Comparison of ENCODE assay signal across 22 cellular contexts in genomic region chr17:80223142-80223815, GRCh38. TPM values are rescaled to one million over a fixed set of nuclear protein-coding genes. Genes with fewer than 3 reads are reported as not detected.
A peak's percentile ranks its signal among the peaks of the same experiment; 100 is the strongest.
DNase-seq lines count a peak whose midpoint lies in the region; ATAC-seq, FAIRE-seq and TF ChIP-seq lines count a peak whose summit lies in the region.
"Had no signal": no experiment of that assay in that cellular context is flagged by ENCODE, and none has a peak within 500 bp of the region (broad histone marks: within the 10 kb centered on the region; RNA-seq: fewer than 3 reads in every experiment).

No MANE protein-coding gene starts in this region.

- no peak overlapping the region for H3K4me2 ChIP-seq in HepG2 (ENCODE audit: low read depth, low read length)

- WGBS in HepG2 (ENCODE audit: low lambda C conversion rate) = 98% methylated on average over 18 of the region's 18 CpGs
- 79% methylated on average over 8 of the region's 18 CpGs for WGBS in right lobe of liver (ENCODE audit: insufficient coverage, low coverage, low lambda C conversion rate, missing lambda C conversion rate)
- 85 to 91% methylated on average over 16 to 18 of the region's 18 CpGs for WGBS in tibial nerve, 2 donors

- in situ Hi-C loops in HepG2 (cut with HindIII; ENCODE audit: extremely low pct_ligation_motif_present, low pct_unique_long_range_greater_than_20kb) = no loop called here

- H3K9ac ChIP-seq in HepG2 (ENCODE audit: insufficient read depth, low read depth, low read length) = no peak overlapping the region

- H3K4me3 ChIP-seq in HepG2 (replicated peaks in 1 of 3; ENCODE audit: insufficient read depth in 1 of 3, low read depth in 2 of 3, low read length in 3 of 3) = no peak overlapping the region
- H3K4me3 ChIP-seq in right lobe of liver = no peak overlapping the region
- H3K4me3 ChIP-seq in tibial nerve = no peak overlapping the region

- H4K20me1 ChIP-seq in HepG2 (ENCODE audit: insufficient read depth, low read length) = no peaks in the 10 kb centered on the region

- H3K27ac Mint-ChIP-seq in activated T-helper 1 cell treated with anti-CD3 and anti-CD28 coated beads, Interleukin-12 subunit alpha, Interleukin-12 subunit beta, Interleukin-2, Interleukin-4 antibody, amounts not matched to agents 30 ng/mL and 10 ng/mL and 1 ng/mL, durations not matched to agents 14 hours and 24 hours and 36 hours = no peak overlapping the region
- peak overlapping the region in 4 of 6 donors; percentile 49 to 82 (median 64) for H3K27ac Mint-ChIP-seq in naive B cell
- H3K27ac Mint-ChIP-seq: activated naive CD4-positive, alpha-beta T cell treated with anti-CD3 and anti-CD28 coated beads for 36 hours; nephron progenitor cell had no signal

- POLR2A ChIA-PET in HepG2 (lab: Yijun Ruan, JAX) = no interaction called here

- intact Hi-C loops in HepG2 (cut with micrococcal nuclease; ENCODE audit: unreplicated experiment) = no loop called here
- intact Hi-C loops in right lobe of liver (cut with DNase I) = no loop called here
- intact Hi-C loops in activated T-helper 1 cell treated with anti-CD3 and anti-CD28 coated beads, Interleukin-12 subunit alpha, Interleukin-12 subunit beta, Interleukin-2, Interleukin-4 antibody, amounts not matched to agents 30 ng/mL and 10 ng/mL and 1 ng/mL, durations not matched to agents 14 hours and 24 hours and 36 hours (cut with micrococcal nuclease) = no loop called here

- no peak overlapping the region for H3K27ac ChIP-seq in HepG2 (ENCODE audit: extremely low read length, insufficient read depth, low read length)
- no peak overlapping the region for H3K27ac ChIP-seq in right lobe of liver
- H3K27ac ChIP-seq in tibial nerve = no peak overlapping the region

- peaks cover 0 to 1% of the 10 kb centered on the region in 2 experiments; a peak in 1 of 5 replicates for H3K36me3 ChIP-seq in HepG2 (replicated peaks in 1 of 2; ENCODE audit: control insufficient read depth in 1 of 2, insufficient read depth in 2 of 2, low read length in 2 of 2)
- no peaks in the 10 kb centered on the region for H3K36me3 ChIP-seq in right lobe of liver
- H3K36me3 ChIP-seq in tibial nerve = peaks cover 0 to 50% (median 0%) of the 10 kb centered on the region in 3 donors

- no peaks in the 10 kb centered on the region for H3K9me3 Mint-ChIP-seq in activated T-helper 1 cell treated with anti-CD3 and anti-CD28 coated beads, Interleukin-12 subunit alpha, Interleukin-12 subunit beta, Interleukin-2, Interleukin-4 antibody, amounts not matched to agents 30 ng/mL and 10 ng/mL and 1 ng/mL, durations not matched to agents 14 hours and 24 hours and 36 hours
- H3K9me3 Mint-ChIP-seq in naive B cell = no peaks in the 10 kb centered on the region
- H3K9me3 Mint-ChIP-seq: activated naive CD4-positive, alpha-beta T cell treated with anti-CD3 and anti-CD28 coated beads for 36 hours; nephron progenitor cell had no signal

- H3K4me1 ChIP-seq in HepG2 (ENCODE audit: insufficient read depth, low read length) = peaks cover 23% of the 10 kb centered on the region
- peaks cover 0 to 6% (median 2%) of the 10 kb centered on the region in 4 donors for H3K4me1 ChIP-seq in right lobe of liver
- H3K4me1 ChIP-seq in tibial nerve = peaks cover 0 to 33% (median 9%) of the 10 kb centered on the region in 4 donors

- H3K79me2 ChIP-seq in HepG2 (ENCODE audit: insufficient read depth, low read length) = peaks cover 9% of the 10 kb centered on the region

- H3K27me3 Mint-ChIP-seq in activated T-helper 1 cell treated with anti-CD3 and anti-CD28 coated beads, Interleukin-12 subunit alpha, Interleukin-12 subunit beta, Interleukin-2, Interleukin-4 antibody, amounts not matched to agents 30 ng/mL and 10 ng/mL and 1 ng/mL, durations not matched to agents 14 hours and 24 hours and 36 hours (ENCODE audit: insufficient read depth) = no peaks in the 10 kb centered on the region
- peaks cover 0 to 9% (median 7%) of the 10 kb centered on the region in 3 donors for H3K27me3 Mint-ChIP-seq in naive B cell

- CTCF ChIA-PET in HepG2 (lab: Yijun Ruan, JAX; ENCODE audit: low intra/inter-chr PET ratio, low total read pairs) = no interaction called here

- peaks cover 14% of the 10 kb centered on the region for H3K4me1 Mint-ChIP-seq in activated T-helper 1 cell treated with anti-CD3 and anti-CD28 coated beads, Interleukin-12 subunit alpha, Interleukin-12 subunit beta, Interleukin-2, Interleukin-4 antibody, amounts not matched to agents 30 ng/mL and 10 ng/mL and 1 ng/mL, durations not matched to agents 14 hours and 24 hours and 36 hours (ENCODE audit: low read depth)
- H3K4me1 Mint-ChIP-seq in naive B cell = peaks cover 17 to 21% (median 18%) of the 10 kb centered on the region in 3 donors

- TF ChIP-seq CTCF in HepG2 (CRISPR knock-in tag; IDR thresholded peaks at IDR 0.05) (no peak), right lobe of liver (IDR thresholded peaks at IDR 0.05) (no peak), tibial nerve (IDR thresholded peaks at IDR 0.05) (no peak)

- TF ChIP-seq EP300 in HepG2 (IDR thresholded peaks at IDR 0.05; ENCODE audit: low read depth in 2 of 2, low read length in 2 of 2) (no peak), HepG2 (CRISPR knock-in tag; IDR thresholded peaks at IDR 0.05; ENCODE audit: borderline replicate concordance) (no peak), tibial nerve (IDR thresholded peaks at IDR 0.05) (no peak)

- H3K27me3 ChIP-seq in HepG2 (ENCODE audit: control insufficient read depth in 1 of 2, insufficient read depth in 2 of 2, low read length in 2 of 2) (no peaks in the 10 kb centered on the region), right lobe of liver (no peaks in the 10 kb centered on the region), tibial nerve (no peaks in the 10 kb centered on the region)

- no peak for TF ChIP-seq POLR2A in HepG2 (IDR thresholded peaks at IDR 0.05; ENCODE audit: insufficient read depth in 1 of 2, low read depth in 2 of 2, low read length in 2 of 2)
- TF ChIP-seq POLR2A in right lobe of liver (IDR thresholded peaks at IDR 0.05) = no peak
- TF ChIP-seq POLR2A in GM12891 (IDR thresholded peaks at IDR 0.05; ENCODE audit: low read depth, low read length) = no peak
- TF ChIP-seq POLR2A in tibial nerve (IDR thresholded peaks at IDR 0.05) = no peak

- ATAC-seq in HepG2 (no peak), right lobe of liver (no peak), naive B cell (ENCODE audit: low read depth in 2 of 2) (no peak)

- DNase-seq in HepG2 (ENCODE audit: low spot score) (no peak), right lobe of liver (no peak), naive B cell (no peak), GM12891 (ENCODE audit: insufficient read length, low spot score) (no peak), tibial nerve (ENCODE audit: low spot score in 2 of 2) (no peak), kidney tubule cell (ENCODE audit: low spot score) (no peak)
- no peak for DNase-seq in activated T-helper 1 cell treated with anti-CD3 and anti-CD28 coated beads, Interleukin-12 subunit alpha, Interleukin-12 subunit beta, Interleukin-2, Interleukin-4 antibody, amounts not matched to agents 30 ng/mL and 10 ng/mL and 1 ng/mL, durations not matched to agents 14 hours and 24 hours and 36 hours (ENCODE audit: low spot score)
- DNase-seq: activated CD4-positive, alpha-beta T cell treated with anti-CD3 and anti-CD28 coated beads for 48 hours; activated naive CD4-positive, alpha-beta T cell treated with anti-CD3 and anti-CD28 coated beads for 36 hours; EL; Kasumi-1; mammary epithelial cell; NCI-H1048; NCI-H2081 treated with DMSO at 0.1 percent for 48 hours; NCI-H510A; nephron progenitor cell; stimulated activated CD4-positive, alpha-beta T cell treated with anti-CD3 and anti-CD28 coated beads, Interleukin-12 subunit alpha, Interleukin-12 subunit beta, amount 100 ng/mL, for 4 hours; stimulated activated CD8-positive, alpha-beta memory T cell treated with anti-CD3 and anti-CD28 coated beads, Interleukin-4, amount 100 ng/mL, for 48 hours; substantia nigra had no signal

- H2AFZ ChIP-seq in HepG2 (ENCODE audit: low read length) = no peak overlapping the region

- FAIRE-seq in HepG2 (lab: Jason Lieb, UNC) = no peak
- FAIRE-seq in GM12891 (lab: Jason Lieb, UNC) = no peak
- FAIRE-seq: GM18507 had no signal

- no peak for TF ChIP-seq RAD21 in HepG2 (CRISPR knock-in tag; IDR thresholded peaks at IDR 0.05)

- H3K9me3 ChIP-seq in HepG2 (ENCODE audit: low read length) (no peaks in the 10 kb centered on the region), right lobe of liver (no peaks in the 10 kb centered on the region), tibial nerve (no peaks in the 10 kb centered on the region)

- no peaks in the 10 kb centered on the region for H3K36me3 Mint-ChIP-seq in activated T-helper 1 cell treated with anti-CD3 and anti-CD28 coated beads, Interleukin-12 subunit alpha, Interleukin-12 subunit beta, Interleukin-2, Interleukin-4 antibody, amounts not matched to agents 30 ng/mL and 10 ng/mL and 1 ng/mL, durations not matched to agents 14 hours and 24 hours and 36 hours (ENCODE audit: low read depth)
- peaks cover 0 to 8% of the 10 kb centered on the region in 2 donors for H3K36me3 Mint-ChIP-seq in naive B cell

- H3K4me3 Mint-ChIP-seq in activated T-helper 1 cell treated with anti-CD3 and anti-CD28 coated beads, Interleukin-12 subunit alpha, Interleukin-12 subunit beta, Interleukin-2, Interleukin-4 antibody, amounts not matched to agents 30 ng/mL and 10 ng/mL and 1 ng/mL, durations not matched to agents 14 hours and 24 hours and 36 hours = peak overlapping the region; percentile 53
- H3K4me3 Mint-ChIP-seq in naive B cell = peak overlapping the region in 4 of 8 donors; percentile 48 to 90 (median 76)
- H3K4me3 Mint-ChIP-seq: activated naive CD4-positive, alpha-beta T cell treated with anti-CD3 and anti-CD28 coated beads for 36 hours had no signal

- no TSS peak for BruUV-seq in HepG2 (replicated peaks; lab: Mats Ljungman, UMichigan)

RNA-seq across cellular contexts. Expression of gene SLC26A11, which starts 3.1 kb away (rescaled TPM):
- 3.1 and 8.7 TPM in 2 replicates for total RNA-seq in HepG2 (2016; rRNA removed; fragmentation: Illumina TruSeq; extraction: Trizol)
- 3.2 and 3.4 TPM in 2 replicates for total RNA-seq in HepG2 (2016; cell fraction: cytosol; rRNA removed; fragmentation: Illumina TruSeq; extraction: Trizol; ENCODE audit: low read depth)
- total RNA-seq in HepG2 (2016; cell fraction: insoluble cytoplasmic fraction; rRNA removed; fragmentation: Illumina TruSeq; extraction: Trizol) = 3.5 and 11.2 TPM in 2 replicates
- total RNA-seq in HepG2 (2016; cell fraction: membrane; rRNA removed; fragmentation: Illumina TruSeq; extraction: Trizol) = 3.1 and 3.2 TPM in 2 replicates
- total RNA-seq in HepG2 (2016; cell fraction: nucleus; rRNA removed; fragmentation: Illumina TruSeq; extraction: Trizol) = 12.9 and 13.6 TPM in 2 replicates
- 13.2 and 21.1 TPM in 2 replicates for polyA plus RNA-seq in HepG2 (2011; rRNA removed)
- 5.5 and 7.6 TPM in 2 replicates for polyA plus RNA-seq in HepG2 (2011; cell fraction: cytosol; rRNA removed)
- polyA plus RNA-seq in HepG2 (2011; cell fraction: nucleus; rRNA removed) = 121 and 146 TPM in 2 replicates
- polyA plus RNA-seq in HepG2 (2012) = 7.0 and 18.5 TPM in 2 replicates
- polyA plus RNA-seq in HepG2 (2016; cell fraction: cytosol; fragmentation: Illumina TruSeq; extraction: Trizol; ENCODE audit: low read depth) = 0.73 and 1.0 TPM in 2 replicates
- polyA plus RNA-seq in HepG2 (2016; cell fraction: insoluble cytoplasmic fraction; fragmentation: Illumina TruSeq; extraction: Trizol; ENCODE audit: low read depth) = 2.8 and 4.4 TPM in 2 replicates
- 1.4 and 2.3 TPM in 2 replicates for polyA plus RNA-seq in HepG2 (2016; cell fraction: membrane; fragmentation: Illumina TruSeq; extraction: Trizol; ENCODE audit: low read depth)
- polyA plus RNA-seq in HepG2 (2016; cell fraction: nucleus; fragmentation: Illumina TruSeq; extraction: Trizol; ENCODE audit: insufficient read depth, low read depth) = 29.5 and 32.2 TPM in 2 replicates
- polyA minus RNA-seq in HepG2 (2011; rRNA and poly(A)+ RNA removed; ENCODE audit: low replicate concordance) = 7.7 and 20.5 TPM in 2 replicates
- polyA minus RNA-seq in HepG2 (2011; cell fraction: cytosol; rRNA and poly(A)+ RNA removed) = 5.6 and 11.8 TPM in 2 replicates
- polyA minus RNA-seq in HepG2 (2011; cell fraction: nucleus; rRNA and poly(A)+ RNA removed) = 22.4 and 23.0 TPM in 2 replicates
- total RNA-seq in right lobe of liver = 1 to 10 TPM; 5.8 to 9.8 (median 6.5) TPM
- total RNA-seq in activated T-helper 1 cell treated with anti-CD3 and anti-CD28 coated beads, Interleukin-12 subunit alpha, Interleukin-12 subunit beta, Interleukin-2, Interleukin-4 antibody, amounts not matched to agents 30 ng/mL and 10 ng/mL and 1 ng/mL, durations not matched to agents 14 hours and 24 hours and 36 hours = 5.5 and 5.9 TPM in 2 replicates
- 1 to 10 TPM; 1.6 to 9.5 (median 7.4) TPM for polyA plus RNA-seq in naive B cell (ENCODE audit: low read depth in 6 of 6)
- 1.9 TPM for polyA plus RNA-seq in GM12891 (2012; ENCODE audit: low read depth, missing spikeins)
- total RNA-seq in tibial nerve = 10 to 100 TPM; 14.4 to 44.7 (median 21.5) TPM

RNA-seq across cellular contexts. Expression of gene SGSH, which starts 3.1 kb away (rescaled TPM):
- total RNA-seq in HepG2 (2016; rRNA removed; fragmentation: Illumina TruSeq; extraction: Trizol) (5.5 and 12.2 TPM in 2 replicates), right lobe of liver (10 to 100 TPM in 5 of 6 experiments, 1 to 10 TPM in 1; 9.7 to 23.5 (median 15.7) TPM), tibial nerve (10 to 100 TPM; 26.1 to 50.5 (median 34.6) TPM)
- 4.0 and 6.2 TPM in 2 replicates for total RNA-seq in HepG2 (2016; cell fraction: cytosol; rRNA removed; fragmentation: Illumina TruSeq; extraction: Trizol; ENCODE audit: low read depth)
- total RNA-seq in HepG2 (2016; cell fraction: insoluble cytoplasmic fraction; rRNA removed; fragmentation: Illumina TruSeq; extraction: Trizol) = 4.5 and 13.3 TPM in 2 replicates
- 6.1 and 6.4 TPM in 2 replicates for total RNA-seq in HepG2 (2016; cell fraction: membrane; rRNA removed; fragmentation: Illumina TruSeq; extraction: Trizol)
- 18.5 and 23.9 TPM in 2 replicates for total RNA-seq in HepG2 (2016; cell fraction: nucleus; rRNA removed; fragmentation: Illumina TruSeq; extraction: Trizol)
- polyA plus RNA-seq in HepG2 (2011; rRNA removed) (17.6 and 23.9 TPM in 2 replicates), naive B cell (ENCODE audit: low read depth in 6 of 6) (10 to 100 TPM; 12.3 to 38.5 (median 22.4) TPM)
- 13.7 and 17.1 TPM in 2 replicates for polyA plus RNA-seq in HepG2 (2011; cell fraction: cytosol; rRNA removed)
- 145 and 163 TPM in 2 replicates for polyA plus RNA-seq in HepG2 (2011; cell fraction: nucleus; rRNA removed)
- polyA plus RNA-seq in HepG2 (2012) = 21.6 and 30.9 TPM in 2 replicates
- polyA plus RNA-seq in HepG2 (2016; cell fraction: cytosol; fragmentation: Illumina TruSeq; extraction: Trizol; ENCODE audit: low read depth) = 3.7 and 4.2 TPM in 2 replicates
- 7.1 and 11.5 TPM in 2 replicates for polyA plus RNA-seq in HepG2 (2016; cell fraction: insoluble cytoplasmic fraction; fragmentation: Illumina TruSeq; extraction: Trizol; ENCODE audit: low read depth)
- polyA plus RNA-seq in HepG2 (2016; cell fraction: membrane; fragmentation: Illumina TruSeq; extraction: Trizol; ENCODE audit: low read depth) = 7.0 and 7.3 TPM in 2 replicates
- 81.4 and 86.8 TPM in 2 replicates for polyA plus RNA-seq in HepG2 (2016; cell fraction: nucleus; fragmentation: Illumina TruSeq; extraction: Trizol; ENCODE audit: insufficient read depth, low read depth)
- polyA minus RNA-seq in HepG2 (2011; rRNA and poly(A)+ RNA removed; ENCODE audit: low replicate concordance) = 15.4 and 23.1 TPM in 2 replicates
- polyA minus RNA-seq in HepG2 (2011; cell fraction: cytosol; rRNA and poly(A)+ RNA removed) = 15.4 and 18.7 TPM in 2 replicates
- polyA minus RNA-seq in HepG2 (2011; cell fraction: nucleus; rRNA and poly(A)+ RNA removed) = 34.1 and 36.2 TPM in 2 replicates
- total RNA-seq in activated T-helper 1 cell treated with anti-CD3 and anti-CD28 coated beads, Interleukin-12 subunit alpha, Interleukin-12 subunit beta, Interleukin-2, Interleukin-4 antibody, amounts not matched to agents 30 ng/mL and 10 ng/mL and 1 ng/mL, durations not matched to agents 14 hours and 24 hours and 36 hours = 20.1 and 22.2 TPM in 2 replicates
- 14.0 TPM for polyA plus RNA-seq in GM12891 (2012; ENCODE audit: low read depth, missing spikeins)

RNA-seq across cellular contexts. Expression of gene RNF213, which starts 37.4 kb away (rescaled TPM):
- total RNA-seq in HepG2 (2016; rRNA removed; fragmentation: Illumina TruSeq; extraction: Trizol) (38.7 and 42.8 TPM in 2 replicates), right lobe of liver (10 to 100 TPM; 59.1 to 87.7 (median 73.0) TPM), tibial nerve (100 to 1,000 TPM; 107 to 148 (median 119) TPM)
- total RNA-seq in HepG2 (2016; cell fraction: cytosol; rRNA removed; fragmentation: Illumina TruSeq; extraction: Trizol; ENCODE audit: low read depth) = 8.0 and 9.3 TPM in 2 replicates
- total RNA-seq in HepG2 (2016; cell fraction: insoluble cytoplasmic fraction; rRNA removed; fragmentation: Illumina TruSeq; extraction: Trizol) = 36.5 and 38.8 TPM in 2 replicates
- total RNA-seq in HepG2 (2016; cell fraction: membrane; rRNA removed; fragmentation: Illumina TruSeq; extraction: Trizol) = 12.8 and 13.4 TPM in 2 replicates
- total RNA-seq in HepG2 (2016; cell fraction: nucleus; rRNA removed; fragmentation: Illumina TruSeq; extraction: Trizol) = 57.4 and 57.5 TPM in 2 replicates
- polyA plus RNA-seq in HepG2 (2011; rRNA removed) (38.6 and 44.0 TPM in 2 replicates), naive B cell (ENCODE audit: low read depth in 6 of 6) (10 to 100 TPM in 5 of 6 donors, 1 to 10 TPM in 1; 9.2 to 34.7 (median 18.3) TPM)
- polyA plus RNA-seq in HepG2 (2011; cell fraction: cytosol; rRNA removed) = 16.4 and 18.9 TPM in 2 replicates
- polyA plus RNA-seq in HepG2 (2011; cell fraction: nucleus; rRNA removed) = 134 and 171 TPM in 2 replicates
- 28.2 and 46.6 TPM in 2 replicates for polyA plus RNA-seq in HepG2 (2012)
- polyA plus RNA-seq in HepG2 (2016; cell fraction: cytosol; fragmentation: Illumina TruSeq; extraction: Trizol; ENCODE audit: low read depth) = 1.4 and 2.0 TPM in 2 replicates
- 23.5 and 27.4 TPM in 2 replicates for polyA plus RNA-seq in HepG2 (2016; cell fraction: insoluble cytoplasmic fraction; fragmentation: Illumina TruSeq; extraction: Trizol; ENCODE audit: low read depth)
- polyA plus RNA-seq in HepG2 (2016; cell fraction: membrane; fragmentation: Illumina TruSeq; extraction: Trizol; ENCODE audit: low read depth) = 3.4 and 3.7 TPM in 2 replicates
- 77.8 and 79.2 TPM in 2 replicates for polyA plus RNA-seq in HepG2 (2016; cell fraction: nucleus; fragmentation: Illumina TruSeq; extraction: Trizol; ENCODE audit: insufficient read depth, low read depth)
- polyA minus RNA-seq in HepG2 (2011; rRNA and poly(A)+ RNA removed; ENCODE audit: low replicate concordance) = 133 and 148 TPM in 2 replicates
- polyA minus RNA-seq in HepG2 (2011; cell fraction: cytosol; rRNA and poly(A)+ RNA removed) = 36.1 and 37.6 TPM in 2 replicates
- 108 and 132 TPM in 2 replicates for polyA minus RNA-seq in HepG2 (2011; cell fraction: nucleus; rRNA and poly(A)+ RNA removed)
- total RNA-seq in activated T-helper 1 cell treated with anti-CD3 and anti-CD28 coated beads, Interleukin-12 subunit alpha, Interleukin-12 subunit beta, Interleukin-2, Interleukin-4 antibody, amounts not matched to agents 30 ng/mL and 10 ng/mL and 1 ng/mL, durations not matched to agents 14 hours and 24 hours and 36 hours = 282 and 290 TPM in 2 replicates
- 55.7 TPM for polyA plus RNA-seq in GM12891 (2012; ENCODE audit: low read depth, missing spikeins)

RNA-seq across cellular contexts. Expression of gene CARD14, which starts 53.4 kb away (rescaled TPM):
- total RNA-seq in HepG2 (2016; rRNA removed; fragmentation: Illumina TruSeq; extraction: Trizol) (0.11 TPM in 1 of 2 replicates, not detected in the other), right lobe of liver (under 1 TPM in 3 of 6 experiments, not detected in 3; 0.20 to 0.29 (median 0.22) TPM), tibial nerve (1 to 10 TPM in 3 of 4 donors, under 1 TPM in 1; 0.22 to 4.4 (median 1.3) TPM)
- not detected in 2 replicates for total RNA-seq in HepG2 (2016; cell fraction: cytosol; rRNA removed; fragmentation: Illumina TruSeq; extraction: Trizol; ENCODE audit: low read depth)
- 0.06 TPM in 1 of 2 replicates, not detected in the other for total RNA-seq in HepG2 (2016; cell fraction: insoluble cytoplasmic fraction; rRNA removed; fragmentation: Illumina TruSeq; extraction: Trizol)
- not detected in 2 replicates for total RNA-seq in HepG2 (2016; cell fraction: membrane; rRNA removed; fragmentation: Illumina TruSeq; extraction: Trizol)
- not detected in 2 replicates for total RNA-seq in HepG2 (2016; cell fraction: nucleus; rRNA removed; fragmentation: Illumina TruSeq; extraction: Trizol)
- polyA plus RNA-seq in HepG2 (2011; rRNA removed) (0.03 TPM in 1 of 2 replicates, not detected in the other), naive B cell (ENCODE audit: low read depth in 6 of 6) (not detected)
- polyA plus RNA-seq in HepG2 (2011; cell fraction: cytosol; rRNA removed) = not detected in 2 replicates
- 0.05 and 0.11 TPM in 2 replicates for polyA plus RNA-seq in HepG2 (2011; cell fraction: nucleus; rRNA removed)
- 0.16 and 0.19 TPM in 2 replicates for polyA plus RNA-seq in HepG2 (2012)
- polyA plus RNA-seq in HepG2 (2016; cell fraction: cytosol; fragmentation: Illumina TruSeq; extraction: Trizol; ENCODE audit: low read depth) = not detected in 2 replicates
- not detected in 2 replicates for polyA plus RNA-seq in HepG2 (2016; cell fraction: insoluble cytoplasmic fraction; fragmentation: Illumina TruSeq; extraction: Trizol; ENCODE audit: low read depth)
- not detected in 2 replicates for polyA plus RNA-seq in HepG2 (2016; cell fraction: membrane; fragmentation: Illumina TruSeq; extraction: Trizol; ENCODE audit: low read depth)
- polyA plus RNA-seq in HepG2 (2016; cell fraction: nucleus; fragmentation: Illumina TruSeq; extraction: Trizol; ENCODE audit: insufficient read depth, low read depth) = 0.21 TPM in 1 of 2 replicates, not detected in the other
- polyA minus RNA-seq in HepG2 (2011; rRNA and poly(A)+ RNA removed; ENCODE audit: low replicate concordance) = 0.22 and 5.5 TPM in 2 replicates
- not detected in 2 replicates for polyA minus RNA-seq in HepG2 (2011; cell fraction: cytosol; rRNA and poly(A)+ RNA removed)
- polyA minus RNA-seq in HepG2 (2011; cell fraction: nucleus; rRNA and poly(A)+ RNA removed) = not detected in 2 replicates
- not detected in 2 replicates for total RNA-seq in activated T-helper 1 cell treated with anti-CD3 and anti-CD28 coated beads, Interleukin-12 subunit alpha, Interleukin-12 subunit beta, Interleukin-2, Interleukin-4 antibody, amounts not matched to agents 30 ng/mL and 10 ng/mL and 1 ng/mL, durations not matched to agents 14 hours and 24 hours and 36 hours
- polyA plus RNA-seq in GM12891 (2012; ENCODE audit: low read depth, missing spikeins) = 0.18 TPM
- total RNA-seq: activated naive CD4-positive, alpha-beta T cell treated with anti-CD3 and anti-CD28 coated beads for 36 hours; HT1080; RPMI7951 had no signal
